In genomic region chr12:18601962-18602361, GRCh38 we compare ENCODE assay signal across 1 cellular context.
TF ChIP-seq lines count a peak whose summit lies in the region.

No MANE protein-coding gene starts in this region.

TF ChIP-seq in WTC11, 78 proteins besides CTCF, POLR2A, EP300 and RAD21:
- no peak for TF ChIP-seq SP1 (CRISPR knock-in tag; conservative IDR thresholded peaks at IDR 0.05)
- TF ChIP-seq, protein P1, sequence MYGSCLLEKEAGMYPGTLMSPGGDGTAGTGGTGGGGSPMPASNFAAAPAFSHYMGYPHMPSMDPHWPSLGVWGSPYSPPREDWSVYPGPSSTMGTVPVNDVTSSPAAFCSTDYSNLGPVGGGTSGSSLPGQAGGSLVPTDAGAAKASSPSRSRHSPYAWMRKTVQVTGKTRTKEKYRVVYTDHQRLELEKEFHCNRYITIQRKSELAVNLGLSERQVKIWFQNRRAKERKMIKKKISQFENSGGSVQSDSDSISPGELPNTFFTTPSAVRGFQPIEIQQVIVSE (CRISPR knock-in tag; IDR thresholded peaks at IDR 0.05; ENCODE audit: borderline replicate concordance), result no peak
- TF ChIP-seq, protein P2, sequence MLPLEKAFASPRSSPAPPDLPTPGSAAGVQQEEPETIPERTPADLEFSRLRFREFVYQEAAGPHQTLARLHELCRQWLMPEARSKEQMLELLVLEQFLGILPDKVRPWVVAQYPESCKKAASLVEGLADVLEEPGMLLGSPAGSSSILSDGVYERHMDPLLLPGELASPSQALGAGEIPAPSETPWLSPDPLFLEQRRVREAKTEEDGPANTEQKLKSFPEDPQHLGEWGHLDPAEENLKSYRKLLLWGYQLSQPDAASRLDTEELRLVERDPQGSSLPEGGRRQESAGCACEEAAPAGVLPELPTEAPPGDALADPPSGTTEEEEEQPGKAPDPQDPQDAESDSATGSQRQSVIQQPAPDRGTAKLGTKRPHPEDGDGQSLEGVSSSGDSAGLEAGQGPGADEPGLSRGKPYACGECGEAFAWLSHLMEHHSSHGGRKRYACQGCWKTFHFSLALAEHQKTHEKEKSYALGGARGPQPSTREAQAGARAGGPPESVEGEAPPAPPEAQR (CRISPR knock-in tag; IDR thresholded peaks at IDR 0.05), result no peak
